In the genomic region with DNA sequence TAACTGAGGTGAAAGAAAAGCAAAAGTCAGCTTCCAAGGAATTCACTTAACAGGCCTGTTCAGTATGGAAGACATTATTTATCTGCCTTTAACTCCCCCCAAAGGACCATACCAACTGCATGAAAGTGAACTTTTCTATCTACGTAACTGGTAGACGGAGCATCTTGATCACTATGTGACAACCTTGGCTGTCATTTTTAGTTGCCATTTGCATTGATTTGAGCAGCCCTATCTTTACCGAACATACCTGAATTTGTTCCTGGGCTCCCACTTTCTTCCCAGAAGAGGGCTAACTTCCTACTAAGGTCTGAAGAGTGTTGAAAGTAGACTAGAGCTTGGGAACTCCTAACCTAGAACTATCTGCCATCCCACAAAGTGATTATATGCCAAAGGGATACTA, we compare ENCODE assay signal across 16 cellular contexts. TPM values are rescaled to one million over a fixed set of nuclear protein-coding genes. Genes with fewer than 3 reads are reported as not detected.
DNase-seq lines count a peak whose midpoint lies in the region; ATAC-seq and TF ChIP-seq lines count a peak whose summit lies in the region.
"Had no signal": no experiment of that assay in that cellular context is flagged by ENCODE, and none has a peak within 500 bp of the region (broad histone marks: within the 10 kb centered on the region; RNA-seq: fewer than 3 reads in every experiment).

No MANE protein-coding gene starts in this region.

- DNase-seq in activated CD8-positive, alpha-beta T cell treated with anti-CD3 and anti-CD28 coated beads for 36 hours: no peak
- no peak for DNase-seq in activated CD8-positive, alpha-beta T cell treated with anti-CD3 and anti-CD28 coated beads, Interleukin-2, amount 10 ng/mL, durations not matched to agents 7 days and 5 days
- DNase-seq in nephron progenitor cell (no peak), NCI-H1105 treated with DMSO at 0.1 percent for 48 hours (lab: John Stamatoyannopoulos, UW) (no peak), NCI-H226 (no peak)
- DNase-seq: COR-L47, DMS79, MG63, NCI-H1092 treated with DMSO at 0.1 percent for 48 hours, NCI-H1694 treated with DMSO at 0.1 percent for 48 hours, NCI-H446, NCI-H748 treated with DMSO at 0.1 percent for 48 hours, PC-9 had no signal

- TF ChIP-seq CTCF in activated CD8-positive, alpha-beta T cell treated with anti-CD3 and anti-CD28 coated beads for 36 hours (IDR thresholded peaks at IDR 0.05): no peak
- TF ChIP-seq CTCF in nephron progenitor cell (IDR thresholded peaks at IDR 0.05): no peak

- no peak overlapping the region for H3K4me3 Mint-ChIP-seq in activated CD8-positive, alpha-beta T cell treated with anti-CD3 and anti-CD28 coated beads for 36 hours
- H3K4me3 Mint-ChIP-seq in activated CD8-positive, alpha-beta T cell treated with anti-CD3 and anti-CD28 coated beads, Interleukin-2, amount 10 ng/mL, durations not matched to agents 7 days and 5 days: no peak overlapping the region
- H3K4me3 Mint-ChIP-seq in nephron progenitor cell: no peak overlapping the region
- H3K4me3 Mint-ChIP-seq: CD14-positive monocyte had no signal

- H3K9me3 Mint-ChIP-seq in activated CD8-positive, alpha-beta T cell treated with anti-CD3 and anti-CD28 coated beads for 36 hours: no peaks in the 10 kb centered on the region
- no peaks in the 10 kb centered on the region for H3K9me3 Mint-ChIP-seq in activated CD8-positive, alpha-beta T cell treated with anti-CD3 and anti-CD28 coated beads, Interleukin-2, amount 10 ng/mL, durations not matched to agents 7 days and 5 days (ENCODE audit: insufficient read depth)
- H3K9me3 Mint-ChIP-seq in nephron progenitor cell: no peaks in the 10 kb centered on the region

- CTCF ChIA-PET in activated CD8-positive, alpha-beta T cell treated with anti-CD3 and anti-CD28 coated beads for 36 hours (lab: Charles Lee): interaction anchor here (12.0 kb wide), 1 partner anchor 7 kb away, joined by 110 read pairs; a partner anchor contains a TSS
- CTCF ChIA-PET in activated CD8-positive, alpha-beta T cell treated with anti-CD3 and anti-CD28 coated beads, Interleukin-2, amount 10 ng/mL, durations not matched to agents 7 days and 5 days (lab: Charles Lee): interaction anchor here (1.2 to 3.2 kb wide), 2 partner anchors 9 to 19 kb away, joined by 4 to 17 read pairs; a partner anchor contains a TSS

- intact Hi-C loops in activated CD8-positive, alpha-beta T cell treated with anti-CD3 and anti-CD28 coated beads for 36 hours (cut with micrococcal nuclease): no loop called here

- H3K27me3 Mint-ChIP-seq in activated CD8-positive, alpha-beta T cell treated with anti-CD3 and anti-CD28 coated beads for 36 hours: no peaks in the 10 kb centered on the region
- no peaks in the 10 kb centered on the region for H3K27me3 Mint-ChIP-seq in activated CD8-positive, alpha-beta T cell treated with anti-CD3 and anti-CD28 coated beads, Interleukin-2, amount 10 ng/mL, durations not matched to agents 7 days and 5 days (ENCODE audit: low read depth)
- H3K27me3 Mint-ChIP-seq in nephron progenitor cell (ENCODE audit: low read depth, poor library complexity): no peaks in the 10 kb centered on the region

- peak overlapping the region; percentile 7 for H3K27ac Mint-ChIP-seq in activated CD8-positive, alpha-beta T cell treated with anti-CD3 and anti-CD28 coated beads for 36 hours
- no peak overlapping the region for H3K27ac Mint-ChIP-seq in activated CD8-positive, alpha-beta T cell treated with anti-CD3 and anti-CD28 coated beads, Interleukin-2, amount 10 ng/mL, durations not matched to agents 7 days and 5 days
- H3K27ac Mint-ChIP-seq in nephron progenitor cell: peak overlapping the region; percentile 73

- ATAC-seq in activated CD8-positive, alpha-beta T cell treated with anti-CD3 and anti-CD28 coated beads for 36 hours: no peak
- no peak for ATAC-seq in activated CD8-positive, alpha-beta T cell treated with anti-CD3 and anti-CD28 coated beads, Interleukin-2, amount 10 ng/mL, durations not matched to agents 7 days and 5 days
- ATAC-seq: Right ventricle myocardium inferior had no signal

- peaks cover 69% of the 10 kb centered on the region for H3K36me3 Mint-ChIP-seq in activated CD8-positive, alpha-beta T cell treated with anti-CD3 and anti-CD28 coated beads for 36 hours (ENCODE audit: low read depth)
- peaks cover 77% of the 10 kb centered on the region for H3K36me3 Mint-ChIP-seq in activated CD8-positive, alpha-beta T cell treated with anti-CD3 and anti-CD28 coated beads, Interleukin-2, amount 10 ng/mL, durations not matched to agents 7 days and 5 days (ENCODE audit: low read depth)
- H3K36me3 Mint-ChIP-seq in nephron progenitor cell (ENCODE audit: low read depth): peaks cover 80% of the 10 kb centered on the region

- peaks cover 8% of the 10 kb centered on the region for H3K4me1 Mint-ChIP-seq in activated CD8-positive, alpha-beta T cell treated with anti-CD3 and anti-CD28 coated beads for 36 hours (ENCODE audit: low read depth)
- H3K4me1 Mint-ChIP-seq in activated CD8-positive, alpha-beta T cell treated with anti-CD3 and anti-CD28 coated beads, Interleukin-2, amount 10 ng/mL, durations not matched to agents 7 days and 5 days (ENCODE audit: low read depth): no peaks in the 10 kb centered on the region
- H3K4me1 Mint-ChIP-seq in nephron progenitor cell: no peaks in the 10 kb centered on the region
- H3K4me1 Mint-ChIP-seq: CD14-positive monocyte had no signal

- POLR2A ChIA-PET in activated CD8-positive, alpha-beta T cell treated with anti-CD3 and anti-CD28 coated beads for 36 hours (lab: Charles Lee): interaction anchor here (0.8 to 4.0 kb wide), 4 partner anchors 8 to 14 kb away, joined by 3 to 22 read pairs (median 10); a partner anchor contains a TSS
- POLR2A ChIA-PET in activated CD8-positive, alpha-beta T cell treated with anti-CD3 and anti-CD28 coated beads, Interleukin-2, amount 10 ng/mL, durations not matched to agents 7 days and 5 days (lab: Charles Lee): no interaction called here

TF ChIP-seq in PFSK-1, 5 proteins besides CTCF, POLR2A, EP300 and RAD21:
- peak; percentile 52; the same call in 1 of the 2 replicates for TF ChIP-seq POLR2AphosphoS5 (IDR thresholded peaks at IDR 0.05; ENCODE audit: low read depth, low read length)
- TF ChIP-seq, protein P1, sequence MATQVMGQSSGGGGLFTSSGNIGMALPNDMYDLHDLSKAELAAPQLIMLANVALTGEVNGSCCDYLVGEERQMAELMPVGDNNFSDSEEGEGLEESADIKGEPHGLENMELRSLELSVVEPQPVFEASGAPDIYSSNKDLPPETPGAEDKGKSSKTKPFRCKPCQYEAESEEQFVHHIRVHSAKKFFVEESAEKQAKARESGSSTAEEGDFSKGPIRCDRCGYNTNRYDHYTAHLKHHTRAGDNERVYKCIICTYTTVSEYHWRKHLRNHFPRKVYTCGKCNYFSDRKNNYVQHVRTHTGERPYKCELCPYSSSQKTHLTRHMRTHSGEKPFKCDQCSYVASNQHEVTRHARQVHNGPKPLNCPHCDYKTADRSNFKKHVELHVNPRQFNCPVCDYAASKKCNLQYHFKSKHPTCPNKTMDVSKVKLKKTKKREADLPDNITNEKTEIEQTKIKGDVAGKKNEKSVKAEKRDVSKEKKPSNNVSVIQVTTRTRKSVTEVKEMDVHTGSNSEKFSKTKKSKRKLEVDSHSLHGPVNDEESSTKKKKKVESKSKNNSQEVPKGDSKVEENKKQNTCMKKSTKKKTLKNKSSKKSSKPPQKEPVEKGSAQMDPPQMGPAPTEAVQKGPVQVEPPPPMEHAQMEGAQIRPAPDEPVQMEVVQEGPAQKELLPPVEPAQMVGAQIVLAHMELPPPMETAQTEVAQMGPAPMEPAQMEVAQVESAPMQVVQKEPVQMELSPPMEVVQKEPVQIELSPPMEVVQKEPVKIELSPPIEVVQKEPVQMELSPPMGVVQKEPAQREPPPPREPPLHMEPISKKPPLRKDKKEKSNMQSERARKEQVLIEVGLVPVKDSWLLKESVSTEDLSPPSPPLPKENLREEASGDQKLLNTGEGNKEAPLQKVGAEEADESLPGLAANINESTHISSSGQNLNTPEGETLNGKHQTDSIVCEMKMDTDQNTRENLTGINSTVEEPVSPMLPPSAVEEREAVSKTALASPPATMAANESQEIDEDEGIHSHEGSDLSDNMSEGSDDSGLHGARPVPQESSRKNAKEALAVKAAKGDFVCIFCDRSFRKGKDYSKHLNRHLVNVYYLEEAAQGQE (IDR thresholded peaks at IDR 0.05; ENCODE audit: insufficient read depth in 1 of 2, low read depth in 2 of 2, low read length in 2 of 2): no peak
- TF ChIP-seq FOXP2 (optimal IDR thresholded peaks at IDR 0.05; ENCODE audit: borderline replicate concordance, extremely low read depth, extremely low read length, insufficient read depth): no peak

RNA-seq across cellular contexts. Expression of a gene that starts 9.4 kb away (rescaled TPM):
- total RNA-seq in activated CD8-positive, alpha-beta T cell treated with anti-CD3 and anti-CD28 coated beads for 36 hours: 100 to 1,000 TPM; 225 to 236 TPM
- total RNA-seq in activated CD8-positive, alpha-beta T cell treated with anti-CD3 and anti-CD28 coated beads, Interleukin-2, amount 10 ng/mL, durations not matched to agents 7 days and 5 days: 100 to 1,000 TPM; 199 to 219 TPM
- polyA plus RNA-seq in PFSK-1 (2012; ENCODE audit: insufficient read length, low read depth): 384 TPM

RNA-seq across cellular contexts. Expression of a gene that starts 13.9 kb away (rescaled TPM):
- 10 to 100 TPM; 32.2 to 39.3 TPM for total RNA-seq in activated CD8-positive, alpha-beta T cell treated with anti-CD3 and anti-CD28 coated beads for 36 hours
- 10 to 100 TPM; 25.4 to 31.9 TPM for total RNA-seq in activated CD8-positive, alpha-beta T cell treated with anti-CD3 and anti-CD28 coated beads, Interleukin-2, amount 10 ng/mL, durations not matched to agents 7 days and 5 days
- 13.3 TPM for polyA plus RNA-seq in PFSK-1 (2012; ENCODE audit: insufficient read length, low read depth)

RNA-seq across cellular contexts. Expression of a gene that starts 14.0 kb away (rescaled TPM):
- 10 to 100 TPM; 43.1 to 45.1 TPM for total RNA-seq in activated CD8-positive, alpha-beta T cell treated with anti-CD3 and anti-CD28 coated beads for 36 hours
- total RNA-seq in activated CD8-positive, alpha-beta T cell treated with anti-CD3 and anti-CD28 coated beads, Interleukin-2, amount 10 ng/mL, durations not matched to agents 7 days and 5 days: 10 to 100 TPM; 36.2 to 40.9 TPM
- 24.9 TPM for polyA plus RNA-seq in PFSK-1 (2012; ENCODE audit: insufficient read length, low read depth)

RNA-seq across cellular contexts. Expression of a gene that starts 22.2 kb away (rescaled TPM):
- 100 to 1,000 TPM; 396 to 406 TPM for total RNA-seq in activated CD8-positive, alpha-beta T cell treated with anti-CD3 and anti-CD28 coated beads for 36 hours
- total RNA-seq in activated CD8-positive, alpha-beta T cell treated with anti-CD3 and anti-CD28 coated beads, Interleukin-2, amount 10 ng/mL, durations not matched to agents 7 days and 5 days: 100 to 1,000 TPM; 337 to 351 TPM
- 557 TPM for polyA plus RNA-seq in PFSK-1 (2012; ENCODE audit: insufficient read length, low read depth)

RNA-seq across cellular contexts. Expression of a gene that starts 35.8 kb away (rescaled TPM):
- total RNA-seq in activated CD8-positive, alpha-beta T cell treated with anti-CD3 and anti-CD28 coated beads for 36 hours: 100 to 1,000 TPM; 126 to 137 TPM
- total RNA-seq in activated CD8-positive, alpha-beta T cell treated with anti-CD3 and anti-CD28 coated beads, Interleukin-2, amount 10 ng/mL, durations not matched to agents 7 days and 5 days: 100 to 1,000 TPM; 273 to 275 TPM
- polyA plus RNA-seq in PFSK-1 (2012; ENCODE audit: insufficient read length, low read depth): 360 TPM
